In the genomic region with DNA sequence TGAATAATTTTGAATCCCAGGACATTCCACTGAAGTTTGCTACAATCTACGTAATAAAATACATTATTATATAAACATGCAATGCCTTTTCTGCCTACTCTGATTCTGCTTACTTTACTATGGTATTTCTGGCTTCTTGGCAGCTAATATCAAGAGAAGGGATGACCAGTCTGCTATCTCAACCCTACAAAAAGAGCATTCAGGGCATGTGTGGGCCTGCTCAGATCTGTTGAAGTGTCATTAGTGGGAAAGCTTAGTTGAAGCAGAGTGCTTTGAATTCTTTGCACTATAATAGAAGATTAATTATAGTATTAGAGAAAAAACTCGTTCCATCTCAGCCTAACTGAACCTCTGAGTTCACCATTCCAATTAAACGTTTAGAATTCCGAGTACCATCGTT, we compare ENCODE assay signal across 18 cellular contexts.
"Had no signal": no experiment of that assay in that cellular context is flagged by ENCODE, and none has a peak within 500 bp of the region (broad histone marks: within the 10 kb centered on the region; RNA-seq: fewer than 3 reads in every experiment).

No MANE protein-coding gene starts in this region.

- DNase-seq: activated CD4-positive, alpha-beta T cell treated with anti-CD3 and anti-CD28 coated beads, Interleukin-2, amount 50 U/mL, for 4 hours; activated gamma-delta T cell treated with Interleukin-2 at 50 U/mL for 16 hours; activated naive CD8-positive, alpha-beta T cell treated with anti-CD3 and anti-CD28 coated beads for 36 hours; activated T-cell treated with anti-CD3 and anti-CD28 coated beads for 4 hours; amniotic stem cell; dermis blood vessel endothelial cell; effector memory CD4-positive, alpha-beta T cell; left colon; lower lobe of right lung; midbrain; right lobe of liver; stimulated activated CD4-positive, alpha-beta T cell treated with anti-CD3 and anti-CD28 coated beads, Interleukin-4, amount 100 ng/mL, for 1 hour; stimulated activated naive CD8-positive, alpha-beta T cell treated with anti-CD3 and anti-CD28 coated beads, Interleukin-15, amount 100 ng/mL, for 72 hours; transverse colon; uterus had no signal

- H3K79me2 ChIP-seq: parathyroid adenoma had no signal

- H3K27me3 ChIP-seq: right lobe of liver, suprapubic skin, transverse colon, uterus had no signal

- H3K9me3 ChIP-seq: lower lobe of right lung, right lobe of liver, suprapubic skin, transverse colon, uterus had no signal

- H2AFZ ChIP-seq: parathyroid adenoma had no signal

- H3K4me2 ChIP-seq: smooth muscle cell had no signal

- H3K4me1 ChIP-seq: lower lobe of right lung, parathyroid adenoma, right lobe of liver, suprapubic skin, transverse colon, uterus had no signal

- ATAC-seq: left colon; lower lobe of right lung; right lobe of liver; stimulated activated naive CD8-positive, alpha-beta T cell treated with anti-CD3 and anti-CD28 coated beads, Interleukin-15, amount 100 ng/mL, for 72 hours had no signal

- H3K36me3 ChIP-seq: lower lobe of right lung, right lobe of liver, suprapubic skin, transverse colon, uterus had no signal

- H3K4me3 ChIP-seq: lower lobe of right lung, right lobe of liver, smooth muscle cell, suprapubic skin, transverse colon, uterus had no signal

- H3K27ac ChIP-seq: lower lobe of right lung, parathyroid adenoma, right lobe of liver, suprapubic skin, transverse colon, uterus had no signal

- H3K9ac ChIP-seq: parathyroid adenoma had no signal
